ENCODE assay signal across 16 cellular contexts in the genomic region with DNA sequence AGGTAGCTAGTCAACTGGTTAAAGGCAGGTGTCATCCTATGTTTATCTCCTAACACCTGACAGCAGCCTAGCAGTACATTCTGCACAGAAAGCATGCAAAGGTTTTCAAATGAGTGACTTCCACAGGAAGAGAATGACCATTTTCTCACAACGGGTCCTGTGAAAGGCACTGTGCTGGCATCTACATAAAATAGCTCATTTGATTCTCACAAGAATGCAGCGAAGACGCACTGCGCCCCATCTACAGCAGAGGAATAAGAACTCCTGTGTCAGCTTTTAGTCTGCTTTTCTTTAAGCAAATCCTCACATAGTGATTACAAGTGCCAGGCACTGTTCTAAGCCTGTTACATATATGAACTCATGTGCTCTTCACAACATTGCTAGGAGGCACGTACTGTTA.
DNase-seq lines count a peak whose midpoint lies in the region; ATAC-seq and TF ChIP-seq lines count a peak whose summit lies in the region.
"Had no signal": no experiment of that assay in that cellular context is flagged by ENCODE, and none has a peak within 500 bp of the region (broad histone marks: within the 10 kb centered on the region; RNA-seq: fewer than 3 reads in every experiment).

No MANE protein-coding gene starts in this region.

- no peaks in the 10 kb centered on the region for H3K36me3 ChIP-seq in hepatocyte (replicated peaks; ENCODE audit: insufficient read depth, low read depth)
- H3K36me3 ChIP-seq: adrenal gland, left ventricle myocardium inferior had no signal

- H3K27ac ChIP-seq in hepatocyte: no peak overlapping the region
- H3K27ac ChIP-seq: adrenal gland had no signal

- peaks cover 78% of the 10 kb centered on the region for H3K79me2 ChIP-seq in hepatocyte

- peak overlapping the region; percentile 54 for H3K4me3 Mint-ChIP-seq in activated naive CD4-positive, alpha-beta T cell treated with anti-CD3 and anti-CD28 coated beads for 36 hours
- peak overlapping the region; percentile 40 for H3K4me3 Mint-ChIP-seq in activated CD8-positive, alpha-beta T cell treated with anti-CD3 and anti-CD28 coated beads for 36 hours
- peak overlapping the region; percentile 76 for H3K4me3 Mint-ChIP-seq in glutamatergic neuron (ENCODE audit: unreplicated experiment)
- H3K4me3 Mint-ChIP-seq in stimulated activated naive CD8-positive, alpha-beta T cell treated with anti-CD3 and anti-CD28 coated beads, Interleukin-15, amount 100 ng/mL, for 72 hours: peak overlapping the region; percentile 13 to 50

- H4K20me1 ChIP-seq in hepatocyte (ENCODE audit: insufficient read depth, poor library complexity, severe bottlenecking): peaks cover 14% of the 10 kb centered on the region

- intact Hi-C loops in activated naive CD4-positive, alpha-beta T cell treated with anti-CD3 and anti-CD28 coated beads for 36 hours (cut with micrococcal nuclease): loop anchor here (2.0 to 5.0 kb wide), 5 partner anchors 22 to 85 kb away; partner anchors contain the start of gene AFAP1
- intact Hi-C loops in activated CD8-positive, alpha-beta T cell treated with anti-CD3 and anti-CD28 coated beads for 36 hours (cut with micrococcal nuclease): no loop called here

- DNase-seq in activated naive CD4-positive, alpha-beta T cell treated with anti-CD3 and anti-CD28 coated beads for 36 hours: no peak
- no peak for DNase-seq in activated naive CD4-positive, alpha-beta T cell treated with Interleukin-2 at 50 U/mL for 16 hours
- DNase-seq in activated CD8-positive, alpha-beta T cell treated with anti-CD3 and anti-CD28 coated beads for 36 hours: no peak
- DNase-seq in glutamatergic neuron: no peak
- no peak for DNase-seq in stimulated activated naive CD8-positive, alpha-beta T cell treated with anti-CD3 and anti-CD28 coated beads, Interleukin-15, amount 100 ng/mL, for 72 hours
- no peak for DNase-seq in left lobe of liver (ENCODE audit: low spot score)
- DNase-seq in hepatocyte (ENCODE audit: low spot score): no peak
- DNase-seq: GOT3, left ventricle myocardium inferior, NCI-H2029, NCI-H748 treated with DMSO at 0.1 percent for 48 hours, RPMI8226 had no signal

- CTCF ChIA-PET in activated naive CD4-positive, alpha-beta T cell treated with anti-CD3 and anti-CD28 coated beads for 36 hours (lab: Charles Lee): interaction anchor here (0.6 to 1.7 kb wide), 18 partner anchors 8 to 112 kb away, joined by 3 to 24 read pairs (median 4); no protein-coding TSS in a partner anchor
- CTCF ChIA-PET in activated CD8-positive, alpha-beta T cell treated with anti-CD3 and anti-CD28 coated beads for 36 hours (lab: Charles Lee): interaction anchor here (0.7 to 3.5 kb wide), 17 partner anchors 11 to 109 kb away, joined by 3 to 11 read pairs (median 4); no protein-coding TSS in a partner anchor

- peaks cover 53% of the 10 kb centered on the region for H3K4me1 Mint-ChIP-seq in activated naive CD4-positive, alpha-beta T cell treated with anti-CD3 and anti-CD28 coated beads for 36 hours (ENCODE audit: low read depth)
- peaks cover 36% of the 10 kb centered on the region for H3K4me1 Mint-ChIP-seq in activated CD8-positive, alpha-beta T cell treated with anti-CD3 and anti-CD28 coated beads for 36 hours (ENCODE audit: low read depth)
- peaks cover 79% of the 10 kb centered on the region for H3K4me1 Mint-ChIP-seq in glutamatergic neuron (ENCODE audit: low read depth, unreplicated experiment)
- peaks cover 56% of the 10 kb centered on the region for H3K4me1 Mint-ChIP-seq in stimulated activated naive CD8-positive, alpha-beta T cell treated with anti-CD3 and anti-CD28 coated beads, Interleukin-15, amount 100 ng/mL, for 72 hours

- TF ChIP-seq POLR2A in GM18505 (IDR thresholded peaks at IDR 0.05; ENCODE audit: borderline replicate concordance, extremely low read depth, insufficient read depth, insufficient read length): no peak

- POLR2A ChIA-PET in activated CD8-positive, alpha-beta T cell treated with anti-CD3 and anti-CD28 coated beads for 36 hours (lab: Charles Lee): interaction anchor here (0.8 to 2.0 kb wide), 6 partner anchors 11 to 90 kb away, joined by 3 to 4 read pairs (median 3); no protein-coding TSS in a partner anchor

- WGBS in hepatocyte (ENCODE audit: low lambda C conversion rate, missing lambda C conversion rate): 94% methylated on average over 5 of the region's 5 CpGs

- H3K4me1 ChIP-seq in hepatocyte (ENCODE audit: insufficient read depth): peaks cover 8% of the 10 kb centered on the region
- H3K4me1 ChIP-seq: adrenal gland had no signal

- H3K36me3 Mint-ChIP-seq in activated naive CD4-positive, alpha-beta T cell treated with anti-CD3 and anti-CD28 coated beads for 36 hours (ENCODE audit: low read depth): no peaks in the 10 kb centered on the region
- no peaks in the 10 kb centered on the region for H3K36me3 Mint-ChIP-seq in activated CD8-positive, alpha-beta T cell treated with anti-CD3 and anti-CD28 coated beads for 36 hours (ENCODE audit: low read depth)
- H3K36me3 Mint-ChIP-seq in glutamatergic neuron (ENCODE audit: unreplicated experiment): no peaks in the 10 kb centered on the region

- H3K4me3 ChIP-seq in hepatocyte: no peak overlapping the region
- H3K4me3 ChIP-seq: adrenal gland, left ventricle myocardium inferior, skin epidermis had no signal

- ATAC-seq in activated CD8-positive, alpha-beta T cell treated with anti-CD3 and anti-CD28 coated beads for 36 hours: peak; percentile 7
- ATAC-seq in stimulated activated naive CD8-positive, alpha-beta T cell treated with anti-CD3 and anti-CD28 coated beads, Interleukin-15, amount 100 ng/mL, for 72 hours: peak; percentile 37
- ATAC-seq in left lobe of liver (no peak), GM18505 (IDR thresholded peaks at IDR 0.05; ENCODE audit: unreplicated experiment) (no peak)
- ATAC-seq: esophagus mucosa had no signal

- H3K27ac Mint-ChIP-seq in activated naive CD4-positive, alpha-beta T cell treated with anti-CD3 and anti-CD28 coated beads for 36 hours: peak overlapping the region; percentile 74
- peak overlapping the region; percentile 50 for H3K27ac Mint-ChIP-seq in activated CD8-positive, alpha-beta T cell treated with anti-CD3 and anti-CD28 coated beads for 36 hours
- peak overlapping the region; percentile 77 for H3K27ac Mint-ChIP-seq in glutamatergic neuron (ENCODE audit: unreplicated experiment)
- no peak overlapping the region for H3K27ac Mint-ChIP-seq in stimulated activated naive CD8-positive, alpha-beta T cell treated with anti-CD3 and anti-CD28 coated beads, Interleukin-15, amount 100 ng/mL, for 72 hours

- H3K27me3 ChIP-seq in hepatocyte: no peaks in the 10 kb centered on the region
- H3K27me3 ChIP-seq: adrenal gland had no signal

- H2AFZ ChIP-seq in hepatocyte: no peak overlapping the region

- no peak overlapping the region for H3K4me2 ChIP-seq in hepatocyte

- H3K9me3 Mint-ChIP-seq in activated naive CD4-positive, alpha-beta T cell treated with anti-CD3 and anti-CD28 coated beads for 36 hours: no peaks in the 10 kb centered on the region
- no peaks in the 10 kb centered on the region for H3K9me3 Mint-ChIP-seq in activated CD8-positive, alpha-beta T cell treated with anti-CD3 and anti-CD28 coated beads for 36 hours
- H3K9me3 Mint-ChIP-seq in glutamatergic neuron (ENCODE audit: unreplicated experiment): peaks cover 40% of the 10 kb centered on the region
- H3K9me3 Mint-ChIP-seq in stimulated activated naive CD8-positive, alpha-beta T cell treated with anti-CD3 and anti-CD28 coated beads, Interleukin-15, amount 100 ng/mL, for 72 hours: no peaks in the 10 kb centered on the region

- no peaks in the 10 kb centered on the region for H3K27me3 Mint-ChIP-seq in activated naive CD4-positive, alpha-beta T cell treated with anti-CD3 and anti-CD28 coated beads for 36 hours (ENCODE audit: low read depth)
- H3K27me3 Mint-ChIP-seq in activated CD8-positive, alpha-beta T cell treated with anti-CD3 and anti-CD28 coated beads for 36 hours: no peaks in the 10 kb centered on the region
- H3K27me3 Mint-ChIP-seq in glutamatergic neuron (ENCODE audit: unreplicated experiment): peaks cover 22% of the 10 kb centered on the region
- H3K27me3 Mint-ChIP-seq in stimulated activated naive CD8-positive, alpha-beta T cell treated with anti-CD3 and anti-CD28 coated beads, Interleukin-15, amount 100 ng/mL, for 72 hours: peaks cover 9% of the 10 kb centered on the region

- H3K9me3 ChIP-seq in hepatocyte (ENCODE audit: low read depth): no peaks in the 10 kb centered on the region
- H3K9me3 ChIP-seq: adrenal gland, left ventricle myocardium inferior had no signal

- no peaks in the 10 kb centered on the region for H3K9me2 ChIP-seq in hepatocyte (replicated peaks; ENCODE audit: insufficient read depth)

- TF ChIP-seq CTCF in activated CD8-positive, alpha-beta T cell treated with anti-CD3 and anti-CD28 coated beads for 36 hours (IDR thresholded peaks at IDR 0.05): no peak
- TF ChIP-seq CTCF in glutamatergic neuron (IDR thresholded peaks at IDR 0.05; ENCODE audit: partially characterized antibody, unreplicated experiment) (no peak), hepatocyte (IDR thresholded peaks at IDR 0.05; ENCODE audit: poor library complexity) (no peak)

Comparison
In these comparisons a context has a peak if more than half of its experiments do, and no peak if none do; other contexts are left out.
1. H3K27ac Mint-ChIP-seq: peak in activated naive CD4-positive, alpha-beta T cell treated with anti-CD3 and anti-CD28 coated beads for 36 hours (single experiment), activated CD8-positive, alpha-beta T cell treated with anti-CD3 and anti-CD28 coated beads for 36 hours (single experiment) and glutamatergic neuron (single experiment); none in stimulated activated naive CD8-positive, alpha-beta T cell treated with anti-CD3 and anti-CD28 coated beads, Interleukin-15, amount 100 ng/mL, for 72 hours (0 of 2).
2. ATAC-seq: peak in activated CD8-positive, alpha-beta T cell treated with anti-CD3 and anti-CD28 coated beads for 36 hours (single experiment) and stimulated activated naive CD8-positive, alpha-beta T cell treated with anti-CD3 and anti-CD28 coated beads, Interleukin-15, amount 100 ng/mL, for 72 hours (single experiment); none in left lobe of liver (single experiment) and GM18505 (single experiment).
3. Peak in every context shown above with its lines, with median percentiles within 50 percentile points of each other: H3K4me3 Mint-ChIP-seq.